8 cellular contexts compared by ENCODE assay signal in genomic region chr2:177604291-177605065, GRCh38.
DNase-seq lines count a peak whose midpoint lies in the region; ATAC-seq and TF ChIP-seq lines count a peak whose summit lies in the region.

No MANE protein-coding gene starts in this region.

- no peak overlapping the region for H3K27ac ChIP-seq in RWPE2 (ENCODE audit: poor library complexity, severe bottlenecking)

- peaks cover 10% of the 10 kb centered on the region for H3K4me1 Mint-ChIP-seq in osteocyte (ENCODE audit: unreplicated experiment)
- H3K4me1 Mint-ChIP-seq in activated T-helper 2 cell treated with anti-CD3 and anti-CD28 coated beads, Interferon-gamma antibody, Interleukin-2, Interleukin-4, amounts not matched to agents 10 μg/mL and 5 μg/mL and 100 μg/mL, durations not matched to agents 14 hours and 24 hours and 36 hours (ENCODE audit: low read depth): no peaks in the 10 kb centered on the region

- H3K36me3 ChIP-seq in RWPE2 (ENCODE audit: low read depth): no peaks in the 10 kb centered on the region

- H3K9me3 ChIP-seq in RWPE2 (ENCODE audit: severe bottlenecking): no peaks in the 10 kb centered on the region

- TF ChIP-seq CTCF in RWPE2 (IDR thresholded peaks at IDR 0.05; ENCODE audit: poor library complexity, severe bottlenecking) (peak; percentile 74), osteocyte (IDR thresholded peaks at IDR 0.05) (peak; percentile 77)

- H3K27ac Mint-ChIP-seq in osteocyte (ENCODE audit: unreplicated experiment): no peak overlapping the region
- no peak overlapping the region for H3K27ac Mint-ChIP-seq in activated T-helper 2 cell treated with anti-CD3 and anti-CD28 coated beads, Interferon-gamma antibody, Interleukin-2, Interleukin-4, amounts not matched to agents 10 μg/mL and 5 μg/mL and 100 μg/mL, durations not matched to agents 14 hours and 24 hours and 36 hours

- ATAC-seq in RWPE2 (ENCODE audit: low read depth) (peak; percentile 53; the same call in 2 of the 3 replicates), GM21381 (IDR thresholded peaks at IDR 0.05; ENCODE audit: unreplicated experiment) (no peak), GM19455 (IDR thresholded peaks at IDR 0.05; ENCODE audit: unreplicated experiment) (no peak)

- DNase-seq in DMS153 treated with DMSO at 0.1 percent for 48 hours (lab: John Stamatoyannopoulos, UW; ENCODE audit: unreplicated experiment): peak; percentile 67
- peak; percentile 27 for DNase-seq in HPDE6-E6E7 (ENCODE audit: extremely low spot score)
- no peak for DNase-seq in RWPE2 (ENCODE audit: low spot score)
- peak; percentile 97 for DNase-seq in fibroblast of peridontal ligament (ENCODE audit: extremely low read depth)
- DNase-seq in osteocyte (ENCODE audit: extremely low spot score, unreplicated experiment): peak; percentile 17
- no peak for DNase-seq in activated T-helper 2 cell treated with anti-CD3 and anti-CD28 coated beads, Interferon-gamma antibody, Interleukin-2, Interleukin-4, amounts not matched to agents 10 μg/mL and 5 μg/mL and 100 μg/mL, durations not matched to agents 14 hours and 24 hours and 36 hours (ENCODE audit: low spot score)

- peaks cover 9% of the 10 kb centered on the region for H3K27me3 Mint-ChIP-seq in osteocyte (ENCODE audit: unreplicated experiment)
- peaks cover 3% of the 10 kb centered on the region for H3K27me3 Mint-ChIP-seq in activated T-helper 2 cell treated with anti-CD3 and anti-CD28 coated beads, Interferon-gamma antibody, Interleukin-2, Interleukin-4, amounts not matched to agents 10 μg/mL and 5 μg/mL and 100 μg/mL, durations not matched to agents 14 hours and 24 hours and 36 hours (ENCODE audit: low read depth)

- no peak overlapping the region for H3K4me3 ChIP-seq in RWPE2 (ENCODE audit: severe bottlenecking)

- no peaks in the 10 kb centered on the region for H3K27me3 ChIP-seq in RWPE2 (ENCODE audit: insufficient read depth, poor library complexity, severe bottlenecking)

- H3K4me3 Mint-ChIP-seq in osteocyte (ENCODE audit: unreplicated experiment): no peak overlapping the region
- H3K4me3 Mint-ChIP-seq in activated T-helper 2 cell treated with anti-CD3 and anti-CD28 coated beads, Interferon-gamma antibody, Interleukin-2, Interleukin-4, amounts not matched to agents 10 μg/mL and 5 μg/mL and 100 μg/mL, durations not matched to agents 14 hours and 24 hours and 36 hours (ENCODE audit: low read depth): no peak overlapping the region

- no peaks in the 10 kb centered on the region for H3K9me3 Mint-ChIP-seq in osteocyte (ENCODE audit: unreplicated experiment)
- no peaks in the 10 kb centered on the region for H3K9me3 Mint-ChIP-seq in activated T-helper 2 cell treated with anti-CD3 and anti-CD28 coated beads, Interferon-gamma antibody, Interleukin-2, Interleukin-4, amounts not matched to agents 10 μg/mL and 5 μg/mL and 100 μg/mL, durations not matched to agents 14 hours and 24 hours and 36 hours

- no peaks in the 10 kb centered on the region for H3K4me1 ChIP-seq in RWPE2 (ENCODE audit: insufficient read depth, poor library complexity, severe bottlenecking)

- intact Hi-C loops in activated T-helper 2 cell treated with anti-CD3 and anti-CD28 coated beads, Interferon-gamma antibody, Interleukin-2, Interleukin-4, amounts not matched to agents 10 μg/mL and 5 μg/mL and 100 μg/mL, durations not matched to agents 14 hours and 24 hours and 36 hours (cut with micrococcal nuclease): no loop called here

- no peaks in the 10 kb centered on the region for H3K36me3 Mint-ChIP-seq in osteocyte (ENCODE audit: unreplicated experiment)
- H3K36me3 Mint-ChIP-seq in activated T-helper 2 cell treated with anti-CD3 and anti-CD28 coated beads, Interferon-gamma antibody, Interleukin-2, Interleukin-4, amounts not matched to agents 10 μg/mL and 5 μg/mL and 100 μg/mL, durations not matched to agents 14 hours and 24 hours and 36 hours (ENCODE audit: low read depth): no peaks in the 10 kb centered on the region

Comparison
In these comparisons a context has a peak if more than half of its experiments do, and no peak if none do; other contexts are left out.
1. DNase-seq: peak in DMS153 treated with DMSO at 0.1 percent for 48 hours (single experiment), HPDE6-E6E7 (single experiment), fibroblast of peridontal ligament (single experiment) and osteocyte (single experiment); none in RWPE2 (single experiment) and activated T-helper 2 cell treated with anti-CD3 and anti-CD28 coated beads, Interferon-gamma antibody, Interleukin-2, Interleukin-4, amounts not matched to agents 10 μg/mL and 5 μg/mL and 100 μg/mL, durations not matched to agents 14 hours and 24 hours and 36 hours (single experiment).